In the genomic region with DNA sequence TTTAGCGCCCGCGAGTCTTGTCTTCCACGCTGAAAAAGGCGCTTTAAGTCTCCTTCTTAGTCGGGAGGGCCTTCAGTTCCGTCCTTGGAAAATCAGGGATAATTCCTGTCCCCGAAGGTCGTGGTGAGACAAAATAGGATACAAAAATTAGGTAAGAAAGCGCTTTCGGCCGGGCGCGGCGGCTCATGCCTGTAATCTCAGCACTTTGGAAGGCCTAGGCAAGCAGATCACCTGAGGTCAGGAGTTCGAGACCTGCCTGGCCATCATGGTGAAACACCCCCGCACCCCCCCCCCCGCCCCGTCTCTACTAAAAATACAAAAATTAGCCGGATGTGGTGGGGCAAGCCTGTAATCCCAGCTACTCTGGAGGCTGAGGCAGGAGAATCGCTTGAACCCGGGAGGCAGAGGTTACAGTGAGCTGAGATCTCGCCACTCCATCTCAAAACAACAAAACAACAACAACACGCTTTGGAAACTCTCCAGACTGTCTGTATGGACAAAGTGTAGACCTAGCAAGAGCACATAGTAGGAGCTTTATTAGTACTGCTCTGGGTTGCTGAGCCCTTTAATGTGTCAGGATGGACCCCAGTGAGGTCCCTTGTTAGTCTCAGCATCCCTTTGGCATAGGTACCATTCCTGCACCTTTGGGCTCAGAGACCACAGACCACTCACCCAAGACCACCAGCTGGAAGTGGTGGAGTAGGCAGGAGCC, we compare ENCODE assay signal across 9 cellular contexts. TPM values are rescaled to one million over a fixed set of nuclear protein-coding genes. Genes with fewer than 3 reads are reported as not detected.
A peak's percentile ranks its signal among the peaks of the same experiment; 100 is the strongest.
DNase-seq lines count a peak whose midpoint lies in the region; ATAC-seq lines count a peak whose summit lies in the region.
"Had no signal": no experiment of that assay in that cellular context is flagged by ENCODE, and none has a peak within 500 bp of the region (broad histone marks: within the 10 kb centered on the region; RNA-seq: fewer than 3 reads in every experiment).

No MANE protein-coding gene starts in this region.

- no peaks in the 10 kb centered on the region for H3K9me3 Mint-ChIP-seq in activated T-helper 17 cell treated with anti-CD3 and anti-CD28 coated beads, Interleukin-2, amount 50 U/mL, for 72 hours
- no peaks in the 10 kb centered on the region for H3K9me3 Mint-ChIP-seq in stimulated activated effector memory CD8-positive, alpha-beta T cell treated with anti-CD3 and anti-CD28 coated beads, Interleukin-12 subunit alpha, Interleukin-12 subunit beta, amount 100 ng/mL, for 72 hours

- no peaks in the 10 kb centered on the region for H3K4me1 Mint-ChIP-seq in activated T-helper 17 cell treated with anti-CD3 and anti-CD28 coated beads, Interleukin-2, amount 50 U/mL, for 72 hours
- H3K4me1 Mint-ChIP-seq in stimulated activated effector memory CD8-positive, alpha-beta T cell treated with anti-CD3 and anti-CD28 coated beads, Interleukin-12 subunit alpha, Interleukin-12 subunit beta, amount 100 ng/mL, for 72 hours: peaks cover 5% of the 10 kb centered on the region

- H3K27ac Mint-ChIP-seq in activated T-helper 17 cell treated with anti-CD3 and anti-CD28 coated beads, Interleukin-2, amount 50 U/mL, for 72 hours: no peak overlapping the region
- no peak overlapping the region for H3K27ac Mint-ChIP-seq in stimulated activated effector memory CD8-positive, alpha-beta T cell treated with anti-CD3 and anti-CD28 coated beads, Interleukin-12 subunit alpha, Interleukin-12 subunit beta, amount 100 ng/mL, for 72 hours

- H3K9me3 ChIP-seq in HUES6 (ENCODE audit: control insufficient read depth, insufficient read depth, low read depth, low read length) (no peaks in the 10 kb centered on the region), iPS-18c (ENCODE audit: control insufficient read depth, insufficient read depth, low read length) (peaks cover 2% of the 10 kb centered on the region)

- H3K36me3 Mint-ChIP-seq in activated T-helper 17 cell treated with anti-CD3 and anti-CD28 coated beads, Interleukin-2, amount 50 U/mL, for 72 hours (ENCODE audit: low read depth): no peaks in the 10 kb centered on the region
- H3K36me3 Mint-ChIP-seq in stimulated activated effector memory CD8-positive, alpha-beta T cell treated with anti-CD3 and anti-CD28 coated beads, Interleukin-12 subunit alpha, Interleukin-12 subunit beta, amount 100 ng/mL, for 72 hours: no peaks in the 10 kb centered on the region

- H3K27me3 ChIP-seq in HUES6 (ENCODE audit: control insufficient read depth, insufficient read depth, low read length): peaks cover 63% of the 10 kb centered on the region

- H3K4me3 ChIP-seq in HUES6 (ENCODE audit: low read depth, low read length) (peak overlapping the region; percentile 71), iPS-18c (ENCODE audit: insufficient read depth, low read depth, low read length) (peak overlapping the region; percentile 51)

- H3K4me1 ChIP-seq in HUES6 (ENCODE audit: control insufficient read depth, insufficient read depth, low read length): peaks cover 5% of the 10 kb centered on the region; the same call in 1 of the 2 replicates

- no peak for ATAC-seq in activated T-helper 17 cell treated with anti-CD3 and anti-CD28 coated beads, Interleukin-2, amount 50 U/mL, for 72 hours (replicated peaks)
- no peak for ATAC-seq in stimulated activated effector memory CD8-positive, alpha-beta T cell treated with anti-CD3 and anti-CD28 coated beads, Interleukin-12 subunit alpha, Interleukin-12 subunit beta, amount 100 ng/mL, for 72 hours

- no peak for DNase-seq in stimulated activated effector memory CD8-positive, alpha-beta T cell treated with anti-CD3 and anti-CD28 coated beads, Interleukin-12 subunit alpha, Interleukin-12 subunit beta, amount 100 ng/mL, for 72 hours (ENCODE audit: low spot score in 2 of 2)
- DNase-seq in anterior cingulate cortex (lab: John Stamatoyannopoulos, UW) (no peak), NCI-H2227 treated with DMSO at 0.1 percent for 48 hours (lab: John Stamatoyannopoulos, UW) (no peak), UCSD-AML1 (lab: John Stamatoyannopoulos, UW; ENCODE audit: unreplicated experiment) (no peak), kidney glomerular epithelial cell (lab: John Stamatoyannopoulos, UW) (no peak)
- DNase-seq: GOT3 had no signal

- H3K9ac ChIP-seq in HUES6 (ENCODE audit: low read length): peak overlapping the region; percentile 35

- H3K27ac ChIP-seq in HUES6 (ENCODE audit: low read depth, low read length): no peak overlapping the region

- H3K4me3 Mint-ChIP-seq in activated T-helper 17 cell treated with anti-CD3 and anti-CD28 coated beads, Interleukin-2, amount 50 U/mL, for 72 hours: peak overlapping the region; percentile 64
- peak overlapping the region; percentile 73 for H3K4me3 Mint-ChIP-seq in stimulated activated effector memory CD8-positive, alpha-beta T cell treated with anti-CD3 and anti-CD28 coated beads, Interleukin-12 subunit alpha, Interleukin-12 subunit beta, amount 100 ng/mL, for 72 hours

- peaks cover 24% of the 10 kb centered on the region for H3K27me3 Mint-ChIP-seq in activated T-helper 17 cell treated with anti-CD3 and anti-CD28 coated beads, Interleukin-2, amount 50 U/mL, for 72 hours

- no peaks in the 10 kb centered on the region for H3K36me3 ChIP-seq in HUES6 (ENCODE audit: control insufficient read depth, insufficient read depth, low read length)

RNA-seq across cellular contexts. Expression of gene TMEM54, which starts 0.8 kb away (rescaled TPM):
- total RNA-seq in activated T-helper 17 cell treated with anti-CD3 and anti-CD28 coated beads, Interleukin-2, amount 50 U/mL, for 72 hours: under 1 TPM; 0.37 to 0.80 TPM

RNA-seq across cellular contexts. Expression of gene HPCA, which starts 15.7 kb away (rescaled TPM):
- total RNA-seq in activated T-helper 17 cell treated with anti-CD3 and anti-CD28 coated beads, Interleukin-2, amount 50 U/mL, for 72 hours: under 1 TPM in 1 of 2 donors, not detected in 1; 0.98 TPM

RNA-seq across cellular contexts. Expression of gene FNDC5, which starts 31.3 kb away (rescaled TPM):
- total RNA-seq in activated T-helper 17 cell treated with anti-CD3 and anti-CD28 coated beads, Interleukin-2, amount 50 U/mL, for 72 hours: not detected
